Comparison of ENCODE assay signal across 9 cellular contexts in genomic region chr7:106866298-106867281, GRCh38. TPM values are rescaled to one million over a fixed set of nuclear protein-coding genes. Genes with fewer than 3 reads are reported as not detected.
DNase-seq lines count a peak whose midpoint lies in the region; ATAC-seq and TF ChIP-seq lines count a peak whose summit lies in the region.
"Had no signal": no experiment of that assay in that cellular context is flagged by ENCODE, and none has a peak within 500 bp of the region (broad histone marks: within the 10 kb centered on the region; RNA-seq: fewer than 3 reads in every experiment).

No MANE protein-coding gene starts in this region.

- intact Hi-C loops in CD14-positive monocyte (cut with micrococcal nuclease) = loop anchor here (10.0 kb wide), 3 partner anchors 212 to 312 kb away; partner anchors contain the start of gene HBP1 (in 1 of the 2)
- intact Hi-C loops in dendritic cell treated with granulocyte-macrophage colony-stimulating factor and Interleukin-4, amounts not matched to agents 40 ng/mL and 50 ng/mL, for 4 days (cut with micrococcal nuclease) = no loop called here

- H3K4me1 Mint-ChIP-seq in CD14-positive monocyte = peaks cover 82% of the 10 kb centered on the region
- peaks cover 63% of the 10 kb centered on the region for H3K4me1 Mint-ChIP-seq in dendritic cell treated with granulocyte-macrophage colony-stimulating factor and Interleukin-4, amounts not matched to agents 40 ng/mL and 50 ng/mL, for 4 days (ENCODE audit: low read depth)
- no peaks in the 10 kb centered on the region for H3K4me1 Mint-ChIP-seq in HFFc6 (ENCODE audit: low read depth)
- H3K4me1 Mint-ChIP-seq in neural progenitor cell = peaks cover 3% of the 10 kb centered on the region

- no peaks in the 10 kb centered on the region for H3K9me2 ChIP-seq in Karpas-422 (replicated peaks; ENCODE audit: insufficient read depth, low read length)

- H2AFZ ChIP-seq in Karpas-422 (ENCODE audit: low read length) = no peak overlapping the region
- no peak overlapping the region for H2AFZ ChIP-seq in neural progenitor cell (replicated peaks)

- peak overlapping the region; percentile 85 to 96 for H3K4me3 Mint-ChIP-seq in CD14-positive monocyte
- H3K4me3 Mint-ChIP-seq in dendritic cell treated with granulocyte-macrophage colony-stimulating factor and Interleukin-4, amounts not matched to agents 40 ng/mL and 50 ng/mL, for 4 days = peak overlapping the region; percentile 71
- no peak overlapping the region for H3K4me3 Mint-ChIP-seq in HFFc6
- H3K4me3 Mint-ChIP-seq in neural progenitor cell = no peak overlapping the region

- DNase-seq in CD14-positive monocyte (ENCODE audit: low spot score) (no peak), Karpas-422 (peak; percentile 84), HFFc6 (no peak), DMS79 treated with DMSO at 0.1 percent for 48 hours (lab: John Stamatoyannopoulos, UW) (no peak), neural progenitor cell (ENCODE audit: low spot score) (no peak), inferior parietal cortex (ENCODE audit: extremely low spot score) (no peak)
- DNase-seq: anterior cingulate cortex had no signal

- H3K4me1 ChIP-seq in Karpas-422 (ENCODE audit: low read length) = peaks cover 82% of the 10 kb centered on the region
- no peaks in the 10 kb centered on the region for H3K4me1 ChIP-seq in neural progenitor cell

- peaks cover 35 to 36% of the 10 kb centered on the region in 2 donors for H3K36me3 Mint-ChIP-seq in CD14-positive monocyte
- peaks cover 39% of the 10 kb centered on the region for H3K36me3 Mint-ChIP-seq in dendritic cell treated with granulocyte-macrophage colony-stimulating factor and Interleukin-4, amounts not matched to agents 40 ng/mL and 50 ng/mL, for 4 days (ENCODE audit: low read depth)
- no peaks in the 10 kb centered on the region for H3K36me3 Mint-ChIP-seq in HFFc6 (ENCODE audit: low read depth)
- H3K36me3 Mint-ChIP-seq in neural progenitor cell = no peaks in the 10 kb centered on the region

- peaks cover 71% of the 10 kb centered on the region for H3K79me2 ChIP-seq in Karpas-422 (ENCODE audit: low read length)
- H3K79me2 ChIP-seq in neural progenitor cell (ENCODE audit: low read depth) = no peaks in the 10 kb centered on the region

- H3K27me3 Mint-ChIP-seq in CD14-positive monocyte (ENCODE audit: low read depth in 3 of 3) (no peaks in the 10 kb centered on the region), HFFc6 (ENCODE audit: insufficient read depth) (peaks cover 10% of the 10 kb centered on the region), neural progenitor cell (ENCODE audit: insufficient read depth, low read depth) (peaks cover 2% of the 10 kb centered on the region)
- H3K27me3 Mint-ChIP-seq in dendritic cell treated with granulocyte-macrophage colony-stimulating factor and Interleukin-4, amounts not matched to agents 40 ng/mL and 50 ng/mL, for 4 days = no peaks in the 10 kb centered on the region

- no peaks in the 10 kb centered on the region for H3K9me3 ChIP-seq in Karpas-422 (ENCODE audit: low read length)
- H3K9me3 ChIP-seq in neural progenitor cell (ENCODE audit: low read depth) = no peaks in the 10 kb centered on the region

- peak overlapping the region; percentile 95 for H3K4me2 ChIP-seq in Karpas-422 (ENCODE audit: low read depth, low read length, poor library complexity, severe bottlenecking)
- H3K4me2 ChIP-seq in neural progenitor cell = no peak overlapping the region

- H3K36me3 ChIP-seq in Karpas-422 (ENCODE audit: insufficient read depth, low read length) = peaks cover 20% of the 10 kb centered on the region
- H3K36me3 ChIP-seq in neural progenitor cell = no peaks in the 10 kb centered on the region

- ATAC-seq in GM19351 (IDR thresholded peaks at IDR 0.05; ENCODE audit: unreplicated experiment) = peak; percentile 40

- H4K20me1 ChIP-seq in Karpas-422 (ENCODE audit: insufficient read depth, low read depth, low read length) (no peaks in the 10 kb centered on the region), neural progenitor cell (ENCODE audit: low read depth) (no peaks in the 10 kb centered on the region)

- H3K27ac ChIP-seq in Karpas-422 (ENCODE audit: low read length) (peak overlapping the region; percentile 94), neural progenitor cell (no peak overlapping the region)

- H3K4me3 ChIP-seq in Karpas-422 (ENCODE audit: low read length) = peak overlapping the region; percentile 81
- no peak overlapping the region for H3K4me3 ChIP-seq in neural progenitor cell

- H3F3A ChIP-seq in neural progenitor cell (ENCODE audit: low read depth) = no peaks in the 10 kb centered on the region

- TF ChIP-seq CTCF in CD14-positive monocyte (IDR thresholded peaks at IDR 0.05) (no peak), HFFc6 (IDR thresholded peaks at IDR 0.05) (no peak), neural progenitor cell (IDR thresholded peaks at IDR 0.05) (no peak)

- H3K27ac Mint-ChIP-seq in CD14-positive monocyte (peak overlapping the region; percentile 86 to 97 (median 91)), HFFc6 (no peak overlapping the region), neural progenitor cell (no peak overlapping the region)
- peak overlapping the region; percentile 94 for H3K27ac Mint-ChIP-seq in dendritic cell treated with granulocyte-macrophage colony-stimulating factor and Interleukin-4, amounts not matched to agents 40 ng/mL and 50 ng/mL, for 4 days

- peaks cover 0 to 10% (median 0%) of the 10 kb centered on the region in 7 donors for H3K9me3 Mint-ChIP-seq in CD14-positive monocyte
- peaks cover 8% of the 10 kb centered on the region for H3K9me3 Mint-ChIP-seq in dendritic cell treated with granulocyte-macrophage colony-stimulating factor and Interleukin-4, amounts not matched to agents 40 ng/mL and 50 ng/mL, for 4 days
- no peaks in the 10 kb centered on the region for H3K9me3 Mint-ChIP-seq in HFFc6
- no peaks in the 10 kb centered on the region for H3K9me3 Mint-ChIP-seq in neural progenitor cell

- peak overlapping the region; percentile 79 for H3K9ac ChIP-seq in Karpas-422 (ENCODE audit: low read length)
- H3K9ac ChIP-seq in neural progenitor cell = no peak overlapping the region

- H3K27me3 ChIP-seq in Karpas-422 (ENCODE audit: low read length) (no peaks in the 10 kb centered on the region), neural progenitor cell (no peaks in the 10 kb centered on the region)

RNA-seq across cellular contexts. Expression of gene PIK3CG, which starts 1.5 kb away (rescaled TPM):
- 10 to 100 TPM; 20.7 to 31.2 TPM for polyA plus RNA-seq in CD14-positive monocyte
- 87.6 and 118 TPM in 2 replicates for total RNA-seq in Karpas-422 (2014; rRNA removed; shearing (Covaris generic); ENCODE audit: low replicate concordance)
- not detected for total RNA-seq in HFFc6 (2021; fragmentation: NEBNext Ultra II Directional; extraction: Animal tissue kit (Norgen Biotek cat#: 25700))
- not detected in 2 replicates for total RNA-seq in neural progenitor cell (ENCODE audit: low replicate concordance)

Comparison
In these comparisons a context has a peak if more than half of its experiments do, and no peak if none do; other contexts are left out.
1. H3K27ac Mint-ChIP-seq: peak in CD14-positive monocyte (7 of 7) and dendritic cell treated with granulocyte-macrophage colony-stimulating factor and Interleukin-4, amounts not matched to agents 40 ng/mL and 50 ng/mL, for 4 days (single experiment); none in HFFc6 (single experiment) and neural progenitor cell (single experiment).
2. H3K4me3 Mint-ChIP-seq: peak in CD14-positive monocyte (2 of 2) and dendritic cell treated with granulocyte-macrophage colony-stimulating factor and Interleukin-4, amounts not matched to agents 40 ng/mL and 50 ng/mL, for 4 days (single experiment); none in HFFc6 (single experiment) and neural progenitor cell (single experiment).
3. RNA of gene PIK3CG, which starts 1.5 kb away (total RNA-seq): 87.6 to 118 TPM in Karpas-422; not detected in HFFc6 and not detected in neural progenitor cell; every median in the first group is over 10 times any median in the second.